17 cellular contexts compared by ENCODE assay signal in the genomic region with DNA sequence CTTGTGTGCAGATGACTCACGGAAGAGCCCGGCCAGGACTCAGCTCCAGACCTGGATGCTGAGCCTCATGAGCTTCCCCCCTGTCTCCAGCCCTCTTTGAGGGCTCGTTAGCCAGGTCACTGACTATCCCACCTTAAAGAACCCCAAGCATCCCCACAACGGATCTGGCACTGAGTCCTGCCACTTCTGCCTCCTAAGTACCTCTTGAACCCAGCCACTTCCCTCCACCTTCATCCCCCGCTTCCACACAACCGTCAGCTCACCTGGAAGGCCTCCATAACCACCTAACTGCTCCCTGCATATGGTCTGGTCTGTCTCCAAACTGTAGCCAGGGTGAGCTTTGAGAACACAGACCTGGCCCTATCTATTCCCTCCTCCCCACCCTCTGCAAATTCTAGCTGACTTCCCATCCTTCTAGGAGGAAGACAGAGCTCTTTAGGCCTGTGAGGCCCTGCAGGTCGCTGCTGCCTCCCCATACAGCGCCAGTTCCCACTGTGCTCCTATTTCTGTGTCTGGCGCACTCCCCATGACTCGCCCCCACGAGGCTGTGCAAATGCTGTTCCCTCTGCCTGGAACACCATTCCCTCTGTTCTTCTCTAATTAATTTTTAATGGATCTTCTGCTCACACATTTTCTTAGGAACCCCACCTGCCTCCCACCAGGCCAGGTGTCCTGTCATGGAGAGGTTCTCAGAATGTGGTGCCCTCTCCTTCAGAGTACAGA. TPM values are rescaled to one million over a fixed set of nuclear protein-coding genes. Genes with fewer than 3 reads are reported as not detected.
DNase-seq lines count a peak whose midpoint lies in the region; ATAC-seq and TF ChIP-seq lines count a peak whose summit lies in the region.
"Had no signal": no experiment of that assay in that cellular context is flagged by ENCODE, and none has a peak within 500 bp of the region (broad histone marks: within the 10 kb centered on the region; RNA-seq: fewer than 3 reads in every experiment).

No MANE protein-coding gene starts in this region.

- no peak for ATAC-seq in activated CD4-positive, alpha-beta T cell treated with anti-CD3 and anti-CD28 coated beads for 36 hours
- ATAC-seq in GM21390 (IDR thresholded peaks at IDR 0.05; ENCODE audit: unreplicated experiment): no peak
- ATAC-seq: A549, left ventricle myocardium superior had no signal

- H3K27me3 ChIP-seq in Karpas-422 (ENCODE audit: low read length): no peaks in the 10 kb centered on the region
- no peaks in the 10 kb centered on the region for H3K27me3 ChIP-seq in osteoblast (ENCODE audit: insufficient read depth, low read length)
- H3K27me3 ChIP-seq: esophagus muscularis mucosa, tibial artery had no signal

- H3K4me1 ChIP-seq in Karpas-422 (ENCODE audit: low read length): peaks cover 28% of the 10 kb centered on the region
- H3K4me1 ChIP-seq in osteoblast (ENCODE audit: insufficient read depth, low read length): peaks cover 20% of the 10 kb centered on the region

- H2AFZ ChIP-seq in Karpas-422 (ENCODE audit: low read length) (no peak overlapping the region), osteoblast (ENCODE audit: low read length) (no peak overlapping the region)

- no peak overlapping the region for H3K27ac ChIP-seq in Karpas-422 (ENCODE audit: low read length)
- H3K27ac ChIP-seq in osteoblast (ENCODE audit: low read depth, low read length): no peak overlapping the region
- H3K27ac ChIP-seq: A549, tibial artery had no signal

- H3K9me3 ChIP-seq in Karpas-422 (ENCODE audit: low read length): no peaks in the 10 kb centered on the region
- no peaks in the 10 kb centered on the region for H3K9me3 ChIP-seq in osteoblast (ENCODE audit: low read depth, low read length)
- H3K9me3 ChIP-seq: A549, esophagus muscularis mucosa, tibial artery had no signal

- H3K9me2 ChIP-seq in Karpas-422 (replicated peaks; ENCODE audit: insufficient read depth, low read length): no peaks in the 10 kb centered on the region

- no peaks in the 10 kb centered on the region for H3K9me3 Mint-ChIP-seq in activated CD4-positive, alpha-beta T cell treated with anti-CD3 and anti-CD28 coated beads for 36 hours (ENCODE audit: low read depth)
- no peaks in the 10 kb centered on the region for H3K9me3 Mint-ChIP-seq in chondrocyte (ENCODE audit: low read depth)

- POLR2A ChIA-PET in activated CD4-positive, alpha-beta T cell treated with anti-CD3 and anti-CD28 coated beads for 36 hours (lab: Charles Lee): interaction anchor here (0.5 kb wide), 1 partner anchor 280 kb away, joined by 4 read pairs; no protein-coding TSS in a partner anchor

- DNase-seq in activated CD4-positive, alpha-beta T cell treated with anti-CD3 and anti-CD28 coated beads for 36 hours: no peak
- no peak for DNase-seq in activated CD4-positive, alpha-beta T cell treated with anti-CD3 and anti-CD28 coated beads, Interleukin-2, amount 50 U/mL, for 48 hours
- peak; percentile 45 for DNase-seq in Karpas-422
- no peak for DNase-seq in chondrocyte (ENCODE audit: low spot score)
- DNase-seq in osteoblast (ENCODE audit: insufficient read length, low spot score, missing footprints): peak; percentile 67
- DNase-seq in NCI-H146 (lab: John Stamatoyannopoulos, UW): no peak
- DNase-seq in DMS153 treated with DMSO at 0.1 percent for 48 hours (lab: John Stamatoyannopoulos, UW; ENCODE audit: unreplicated experiment): no peak
- DNase-seq: activated CD4-positive, CD25-positive, alpha-beta regulatory T cell treated with anti-CD3 and anti-CD28 coated beads, Interleukin-2, amount 50 U/mL, for 72 hours; left ventricle myocardium superior; NCI-H1092 treated with DMSO at 0.1 percent for 48 hours; nucleus accumbens; OCI-M1; tibial artery had no signal

- H3K36me3 ChIP-seq in Karpas-422 (ENCODE audit: insufficient read depth, low read length) (peaks cover 15% of the 10 kb centered on the region), osteoblast (ENCODE audit: insufficient read depth, low read length) (peaks cover 12% of the 10 kb centered on the region)

- peak overlapping the region; percentile 77 for H3K4me3 Mint-ChIP-seq in activated CD4-positive, alpha-beta T cell treated with anti-CD3 and anti-CD28 coated beads for 36 hours
- no peak overlapping the region for H3K4me3 Mint-ChIP-seq in chondrocyte (ENCODE audit: unreplicated experiment)

- peaks cover 22% of the 10 kb centered on the region for H3K36me3 Mint-ChIP-seq in activated CD4-positive, alpha-beta T cell treated with anti-CD3 and anti-CD28 coated beads for 36 hours (ENCODE audit: low read depth)
- peaks cover 13% of the 10 kb centered on the region for H3K36me3 Mint-ChIP-seq in chondrocyte (ENCODE audit: low read depth)

- no peaks in the 10 kb centered on the region for H3K27me3 Mint-ChIP-seq in activated CD4-positive, alpha-beta T cell treated with anti-CD3 and anti-CD28 coated beads for 36 hours
- H3K27me3 Mint-ChIP-seq in chondrocyte (ENCODE audit: low read depth): no peaks in the 10 kb centered on the region

- TF ChIP-seq CTCF in chondrocyte (IDR thresholded peaks at IDR 0.05) (no peak), osteoblast (IDR thresholded peaks at IDR 0.05; ENCODE audit: extremely low read depth, low read depth, low read length) (no peak)

- H3K4me1 Mint-ChIP-seq in activated CD4-positive, alpha-beta T cell treated with anti-CD3 and anti-CD28 coated beads for 36 hours: peaks cover 26% of the 10 kb centered on the region
- peaks cover 22% of the 10 kb centered on the region for H3K4me1 Mint-ChIP-seq in chondrocyte (ENCODE audit: low read depth)

- H3K4me2 ChIP-seq in Karpas-422 (ENCODE audit: low read depth, low read length, poor library complexity, severe bottlenecking): no peak overlapping the region
- no peak overlapping the region for H3K4me2 ChIP-seq in osteoblast (ENCODE audit: insufficient read depth, low read length)
- H3K4me2 ChIP-seq: A549, smooth muscle cell had no signal

- intact Hi-C loops in activated CD4-positive, alpha-beta T cell treated with anti-CD3 and anti-CD28 coated beads for 36 hours (cut with DNase I, micrococcal nuclease): loop anchor here (5.0 to 10.0 kb wide), 7 partner anchors 142 to 1758 kb away; partner anchors contain the start of genes PPP1R13B (in 1 of the 2), WDR25 (in 1 of the 2) and ZNF839 (in 1 of the 2)

- H4K20me1 ChIP-seq in Karpas-422 (ENCODE audit: insufficient read depth, low read depth, low read length) (peaks cover 16% of the 10 kb centered on the region), osteoblast (ENCODE audit: insufficient read depth, low read length) (peaks cover 15% of the 10 kb centered on the region)

- CTCF ChIA-PET in activated CD4-positive, alpha-beta T cell treated with anti-CD3 and anti-CD28 coated beads for 36 hours (lab: Charles Lee): interaction anchor here (0.7 to 1.8 kb wide), 5 partner anchors 12 to 228 kb away, joined by 3 to 7 read pairs (median 3); no protein-coding TSS in a partner anchor

- H3K9ac ChIP-seq in Karpas-422 (ENCODE audit: low read length): no peak overlapping the region

- H3K4me3 ChIP-seq in Karpas-422 (ENCODE audit: low read length) (no peak overlapping the region), osteoblast (ENCODE audit: insufficient read depth, low read length) (no peak overlapping the region)
- H3K4me3 ChIP-seq: A549, esophagus muscularis mucosa, smooth muscle cell, tibial artery had no signal

- peaks cover 24% of the 10 kb centered on the region for H3K79me2 ChIP-seq in Karpas-422 (ENCODE audit: low read length)
- H3K79me2 ChIP-seq in osteoblast (ENCODE audit: insufficient read depth, low read length): peaks cover 25% of the 10 kb centered on the region

- peak overlapping the region; percentile 58 for H3K27ac Mint-ChIP-seq in activated CD4-positive, alpha-beta T cell treated with anti-CD3 and anti-CD28 coated beads for 36 hours
- H3K27ac Mint-ChIP-seq in chondrocyte (ENCODE audit: unreplicated experiment): peak overlapping the region; percentile 28

RNA-seq across cellular contexts. Expression of gene HSP90AA1, which starts 2.9 kb away (rescaled TPM):
- total RNA-seq in activated CD4-positive, alpha-beta T cell treated with anti-CD3 and anti-CD28 coated beads for 36 hours: 1,000 to 10,000 TPM; 1,344 to 1,372 TPM
- 354 and 505 TPM in 2 replicates for total RNA-seq in Karpas-422 (2014; rRNA removed; shearing (Covaris generic); ENCODE audit: low replicate concordance)
- total RNA-seq in chondrocyte (239 to 400 TPM (median 242 TPM) in 3 replicates), osteoblast (193 and 198 TPM in 2 replicates)

RNA-seq across cellular contexts. Expression of gene WDR20, which starts 49.9 kb away (rescaled TPM):
- total RNA-seq in activated CD4-positive, alpha-beta T cell treated with anti-CD3 and anti-CD28 coated beads for 36 hours: 10 to 100 TPM; 18.2 to 24.8 TPM
- 16.9 and 19.7 TPM in 2 replicates for total RNA-seq in Karpas-422 (2014; rRNA removed; shearing (Covaris generic); ENCODE audit: low replicate concordance)
- 20.8 to 28.8 TPM (median 23.0 TPM) in 3 replicates for total RNA-seq in chondrocyte
- total RNA-seq in osteoblast: 15.6 and 18.3 TPM in 2 replicates

Comparison
In these comparisons a context has a peak if more than half of its experiments do, and no peak if none do; other contexts are left out.
1. DNase-seq: peak in Karpas-422 (single experiment) and osteoblast (single experiment); none in activated CD4-positive, alpha-beta T cell treated with anti-CD3 and anti-CD28 coated beads for 36 hours (single experiment), activated CD4-positive, alpha-beta T cell treated with anti-CD3 and anti-CD28 coated beads, Interleukin-2, amount 50 U/mL, for 48 hours (0 of 2), chondrocyte (single experiment), NCI-H146 (single experiment) and DMS153 treated with DMSO at 0.1 percent for 48 hours (single experiment).